Comparison of ENCODE assay signal across 9 cellular contexts in the genomic region with DNA sequence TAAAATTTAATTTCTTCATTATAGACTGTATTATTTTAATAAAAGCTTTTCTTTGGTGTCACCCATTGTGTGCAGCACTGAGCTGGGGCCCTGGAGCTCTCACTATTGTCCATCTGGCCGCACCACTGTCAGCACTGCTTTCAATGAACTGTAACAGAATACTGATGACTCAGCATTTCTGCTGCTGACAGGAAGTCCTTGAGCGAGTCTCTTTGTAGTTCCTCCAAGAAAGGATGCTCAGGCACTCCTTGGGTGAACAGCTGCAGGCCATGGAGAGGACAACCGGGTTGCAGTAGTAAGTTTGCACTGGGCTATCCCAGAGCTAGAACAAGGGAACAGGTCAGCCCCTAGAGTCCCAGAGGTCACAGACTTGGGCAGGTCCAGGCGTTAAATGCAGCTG.
DNase-seq lines count a peak whose midpoint lies in the region; ATAC-seq and TF ChIP-seq lines count a peak whose summit lies in the region.
"Had no signal": no experiment of that assay in that cellular context is flagged by ENCODE, and none has a peak within 500 bp of the region (broad histone marks: within the 10 kb centered on the region; RNA-seq: fewer than 3 reads in every experiment).

No MANE protein-coding gene starts in this region.

- H3K27me3 Mint-ChIP-seq in mesothelial cell of epicardium (ENCODE audit: low read depth): no peaks in the 10 kb centered on the region

- H3K27me3 ChIP-seq in right atrium auricular region (no peaks in the 10 kb centered on the region), spleen (replicated peaks in 1 of 7) (no peaks in the 10 kb centered on the region), BE2C (no peaks in the 10 kb centered on the region)

- H3K4me3 ChIP-seq in right atrium auricular region: no peak overlapping the region
- H3K4me3 ChIP-seq in coronary artery: no peak overlapping the region
- no peak overlapping the region for H3K4me3 ChIP-seq in spleen
- no peak overlapping the region for H3K4me3 ChIP-seq in BE2C (ENCODE audit: low read depth, low read length)

- H3K9me3 Mint-ChIP-seq in mesothelial cell of epicardium: no peaks in the 10 kb centered on the region

- H3K4me1 ChIP-seq in right atrium auricular region: peaks cover 0 to 38% of the 10 kb centered on the region in 2 donors
- H3K4me1 ChIP-seq in spleen: peaks cover 0 to 41% (median 16%) of the 10 kb centered on the region in 6 donors
- H3K4me1 ChIP-seq in BE2C: peaks cover 24% of the 10 kb centered on the region

- DNase-seq in Right ventricle myocardium inferior (ENCODE audit: missing footprints) (no peak), right atrium auricular region (ENCODE audit: low spot score) (no peak), HK-2 (ENCODE audit: unreplicated experiment) (peak; percentile 18), coronary artery (ENCODE audit: low spot score) (no peak), spleen (no peak), BE2C (no peak), mesothelial cell of epicardium (ENCODE audit: low spot score in 2 of 2, unreplicated experiment in 2 of 2) (no peak), GM13976 (ENCODE audit: low spot score) (no peak)

- H3K4me1 Mint-ChIP-seq in mesothelial cell of epicardium: peaks cover 22% of the 10 kb centered on the region
- H3K4me1 Mint-ChIP-seq: CD4-positive, CD25-positive, alpha-beta regulatory T cell had no signal

- ATAC-seq in Right ventricle myocardium inferior: peak; percentile 56

- TF ChIP-seq CTCF in right atrium auricular region (IDR thresholded peaks at IDR 0.05) (no peak), coronary artery (IDR thresholded peaks at IDR 0.05) (no peak), spleen (IDR thresholded peaks at IDR 0.05 in 8 of 11, conservative IDR thresholded peaks at IDR 0.05 in 3 of 11) (no peak), BE2C (IDR thresholded peaks at IDR 0.05; ENCODE audit: low read depth, low read length) (no peak), mesothelial cell of epicardium (IDR thresholded peaks at IDR 0.05; ENCODE audit: unreplicated experiment) (no peak), GM13976 (IDR thresholded peaks at IDR 0.05; ENCODE audit: borderline replicate concordance, control extremely low read depth, extremely low read depth, insufficient read depth, missing control alignments) (no peak)

- H3K4me3 Mint-ChIP-seq in mesothelial cell of epicardium: no peak overlapping the region
- H3K4me3 Mint-ChIP-seq: CD4-positive, CD25-positive, alpha-beta regulatory T cell had no signal

- in situ Hi-C loops in GM13976 (cut with MboI; ENCODE audit: low sequenced_read_pairs, unreplicated experiment): no loop called here

- TF ChIP-seq POLR2A in spleen (IDR thresholded peaks at IDR 0.05): no peak

- intact Hi-C loops in Right ventricle myocardium inferior (cut with DNase I) (loop anchor here (5.0 kb wide), 1 partner anchor 127 kb away; no protein-coding TSS in a partner anchor), spleen (cut with DNase I; ENCODE audit: low total_unique reads) (no loop called here)

- H3K27ac ChIP-seq in right atrium auricular region: peak overlapping the region in 1 of 2 donors; percentile 54
- H3K27ac ChIP-seq in coronary artery: peak overlapping the region; percentile 43 to 89
- H3K27ac ChIP-seq in spleen: peak overlapping the region in 6 of 8 donors; percentile 28 to 62 (median 42)

- no peaks in the 10 kb centered on the region for H3K36me3 Mint-ChIP-seq in mesothelial cell of epicardium
- H3K36me3 Mint-ChIP-seq: CD4-positive, CD25-positive, alpha-beta regulatory T cell had no signal

- H3K9me3 ChIP-seq in right atrium auricular region: no peaks in the 10 kb centered on the region
- no peaks in the 10 kb centered on the region for H3K9me3 ChIP-seq in spleen
- H3K9me3 ChIP-seq in BE2C: no peaks in the 10 kb centered on the region

- H3K27ac Mint-ChIP-seq in mesothelial cell of epicardium: no peak overlapping the region
- H3K27ac Mint-ChIP-seq: CD4-positive, CD25-positive, alpha-beta regulatory T cell had no signal

- 22 to 34% (median 29%) methylated on average over 4 of the region's 4 CpGs for WGBS in spleen, 5 donors

- peaks cover 16% of the 10 kb centered on the region for H3K36me3 ChIP-seq in right atrium auricular region
- H3K36me3 ChIP-seq in spleen: no peaks in the 10 kb centered on the region
- H3K36me3 ChIP-seq in BE2C: peaks cover 6% of the 10 kb centered on the region; the same call in 1 of the 2 replicates
